In the genomic region with DNA sequence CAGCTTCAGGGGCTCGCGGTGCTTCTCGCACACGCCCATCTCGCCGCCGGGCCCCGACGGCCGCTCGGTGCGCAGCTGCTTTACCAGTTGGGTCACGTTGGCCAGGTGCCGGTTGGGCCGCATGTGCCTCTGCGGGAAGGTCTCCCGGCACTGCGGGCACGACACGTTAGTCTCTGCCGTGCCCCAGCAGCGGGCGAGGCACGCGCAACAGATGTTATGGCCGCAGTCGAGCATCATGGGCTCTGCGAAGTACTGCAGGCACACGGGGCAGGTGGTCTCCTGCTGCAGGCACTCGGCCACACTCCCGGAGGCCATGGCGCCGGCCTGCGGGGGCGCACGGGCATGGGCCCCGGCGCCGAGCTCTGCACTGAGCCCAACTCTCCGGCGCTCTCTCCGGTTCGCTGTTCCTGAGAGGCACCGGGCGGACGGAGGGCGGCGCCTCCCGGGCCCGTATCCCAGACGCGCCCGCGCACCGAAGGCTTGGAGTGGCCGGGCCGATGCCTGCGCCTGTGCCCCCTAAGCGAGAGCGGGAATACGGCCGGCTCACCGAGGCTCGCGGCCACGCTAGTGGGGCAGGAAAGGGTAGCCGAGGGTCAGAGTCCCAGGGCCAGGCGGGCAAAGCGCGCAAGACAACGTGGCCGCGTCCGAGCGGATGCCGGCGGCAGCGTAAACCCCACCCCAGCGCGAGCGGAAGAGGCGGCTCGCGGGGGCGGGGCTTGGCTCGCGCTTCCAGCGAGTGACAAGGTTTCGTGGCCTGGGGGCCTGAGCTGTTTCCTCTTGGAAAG, we compare ENCODE assay signal across 1 cellular context.
A peak's percentile ranks its signal among the peaks of the same experiment; 100 is the strongest.
TF ChIP-seq lines count a peak whose summit lies in the region.

A gene with protein sequence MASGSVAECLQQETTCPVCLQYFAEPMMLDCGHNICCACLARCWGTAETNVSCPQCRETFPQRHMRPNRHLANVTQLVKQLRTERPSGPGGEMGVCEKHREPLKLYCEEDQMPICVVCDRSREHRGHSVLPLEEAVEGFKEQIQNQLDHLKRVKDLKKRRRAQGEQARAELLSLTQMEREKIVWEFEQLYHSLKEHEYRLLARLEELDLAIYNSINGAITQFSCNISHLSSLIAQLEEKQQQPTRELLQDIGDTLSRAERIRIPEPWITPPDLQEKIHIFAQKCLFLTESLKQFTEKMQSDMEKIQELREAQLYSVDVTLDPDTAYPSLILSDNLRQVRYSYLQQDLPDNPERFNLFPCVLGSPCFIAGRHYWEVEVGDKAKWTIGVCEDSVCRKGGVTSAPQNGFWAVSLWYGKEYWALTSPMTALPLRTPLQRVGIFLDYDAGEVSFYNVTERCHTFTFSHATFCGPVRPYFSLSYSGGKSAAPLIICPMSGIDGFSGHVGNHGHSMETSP (minus strand): TSS at position 668 of the 785 bp plus-strand sequence. CDS start 353 bp downstream, at position 315.

TF ChIP-seq in HepG2, 621 proteins besides CTCF, POLR2A, EP300 and RAD21 (continued from another document and continues in another):
- TF ChIP-seq, protein P1, sequence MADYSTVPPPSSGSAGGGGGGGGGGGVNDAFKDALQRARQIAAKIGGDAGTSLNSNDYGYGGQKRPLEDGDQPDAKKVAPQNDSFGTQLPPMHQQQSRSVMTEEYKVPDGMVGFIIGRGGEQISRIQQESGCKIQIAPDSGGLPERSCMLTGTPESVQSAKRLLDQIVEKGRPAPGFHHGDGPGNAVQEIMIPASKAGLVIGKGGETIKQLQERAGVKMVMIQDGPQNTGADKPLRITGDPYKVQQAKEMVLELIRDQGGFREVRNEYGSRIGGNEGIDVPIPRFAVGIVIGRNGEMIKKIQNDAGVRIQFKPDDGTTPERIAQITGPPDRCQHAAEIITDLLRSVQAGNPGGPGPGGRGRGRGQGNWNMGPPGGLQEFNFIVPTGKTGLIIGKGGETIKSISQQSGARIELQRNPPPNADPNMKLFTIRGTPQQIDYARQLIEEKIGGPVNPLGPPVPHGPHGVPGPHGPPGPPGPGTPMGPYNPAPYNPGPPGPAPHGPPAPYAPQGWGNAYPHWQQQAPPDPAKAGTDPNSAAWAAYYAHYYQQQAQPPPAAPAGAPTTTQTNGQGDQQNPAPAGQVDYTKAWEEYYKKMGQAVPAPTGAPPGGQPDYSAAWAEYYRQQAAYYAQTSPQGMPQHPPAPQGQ (CRISPR knock-in tag; IDR thresholded peaks at IDR 0.05; ENCODE audit: borderline replicate concordance), result no peak
- TF ChIP-seq SOX6 (IDR thresholded peaks at IDR 0.05) (no peak), SOX6 (CRISPR knock-in tag; IDR thresholded peaks at IDR 0.05) (peak; percentile 77), ZNF549 (CRISPR knock-in tag; IDR thresholded peaks at IDR 0.05) (peak; percentile 58; the same call in 1 of the 2 replicates), ZNF776 (CRISPR knock-in tag; IDR thresholded peaks at IDR 0.05) (peak; percentile 99), ELF4 (CRISPR knock-in tag; IDR thresholded peaks at IDR 0.05; ENCODE audit: borderline replicate concordance) (no peak; the same call in 1 of the 2 replicates), NKX3-1 (CRISPR knock-in tag; IDR thresholded peaks at IDR 0.05) (peak; percentile 50; the same call in 1 of the 2 replicates), GATAD2A (CRISPR knock-in tag; IDR thresholded peaks at IDR 0.05) (peak; percentile 34; the same call in 1 of the 2 replicates), ZBTB7A (CRISPR knock-in tag; IDR thresholded peaks at IDR 0.05) (peak; percentile 63; the same call in 1 of the 2 replicates), ETV6 (CRISPR knock-in tag; conservative IDR thresholded peaks at IDR 0.05) (no peak; the same call in 1 of the 2 replicates), BHLHE40 (IDR thresholded peaks at IDR 0.05; ENCODE audit: low read length) (0 out of 2 replicates have a peak, but pooled peaks have one; percentile 20), FOSL1 (CRISPR knock-in tag; IDR thresholded peaks at IDR 0.05; ENCODE audit: borderline replicate concordance) (peak; percentile 47; the same call in 1 of the 2 replicates), ZC3H4 (CRISPR knock-in tag; IDR thresholded peaks at IDR 0.05; ENCODE audit: borderline replicate concordance) (peak; percentile 96), HHEX (CRISPR knock-in tag; IDR thresholded peaks at IDR 0.05) (no peak), ZNF883 (CRISPR knock-in tag; IDR thresholded peaks at IDR 0.05; ENCODE audit: not compliant biosample characterization) (peak; percentile 87), CREB1 (IDR thresholded peaks at IDR 0.05) (peak; percentile 52), CREB1 (CRISPR knock-in tag; IDR thresholded peaks at IDR 0.05) (no peak; the same call in 1 of the 2 replicates), ZNF468 (CRISPR knock-in tag; IDR thresholded peaks at IDR 0.05) (peak; percentile 79; the same call in 1 of the 2 replicates), ARID2 (CRISPR knock-in tag; IDR thresholded peaks at IDR 0.05; ENCODE audit: borderline replicate concordance) (0 out of 2 replicates have a peak, but pooled peaks have one; percentile 54), TOPORS (CRISPR knock-in tag; IDR thresholded peaks at IDR 0.05) (peak; percentile 61; the same call in 1 of the 2 replicates), FOXA1 (IDR thresholded peaks at IDR 0.05) (no peak), FOXA1 (CRISPR knock-in tag; IDR thresholded peaks at IDR 0.05) (peak; percentile 48; the same call in 1 of the 2 replicates), PCBP1 (IDR thresholded peaks at IDR 0.05; ENCODE audit: borderline replicate concordance, low read depth, low read length) (no peak; the same call in 1 of the 2 replicates), HNRNPLL (IDR thresholded peaks at IDR 0.05; ENCODE audit: low read depth, low read length, poor library complexity, severe bottlenecking) (peak; percentile 98), HMG20A (CRISPR knock-in tag; IDR thresholded peaks at IDR 0.05; ENCODE audit: borderline replicate concordance) (no peak; the same call in none of the 2 replicates), ZNF20 (CRISPR knock-in tag; IDR thresholded peaks at IDR 0.05) (peak; percentile 80), ELF3 (CRISPR knock-in tag; IDR thresholded peaks at IDR 0.05) (peak; percentile 94), ZNF317 (CRISPR knock-in tag; IDR thresholded peaks at IDR 0.05) (no peak; the same call in 1 of the 2 replicates), DR1 (CRISPR knock-in tag; IDR thresholded peaks at IDR 0.05) (peak; percentile 94), TOE1 (CRISPR knock-in tag; IDR thresholded peaks at IDR 0.05) (0 out of 2 replicates have a peak, but pooled peaks have one; percentile 24), ZNF232 (CRISPR knock-in tag; IDR thresholded peaks at IDR 0.05; ENCODE audit: borderline replicate concordance) (peak; percentile 93), ZNF598 (CRISPR knock-in tag; IDR thresholded peaks at IDR 0.05; ENCODE audit: borderline replicate concordance) (peak; percentile 92), AHR (CRISPR knock-in tag; IDR thresholded peaks at IDR 0.05) (peak; percentile 24; the same call in 1 of the 2 replicates), ZNF496 (CRISPR knock-in tag; IDR thresholded peaks at IDR 0.05; ENCODE audit: insufficient replicate concordance) (no peak), RCOR2 (CRISPR knock-in tag; IDR thresholded peaks at IDR 0.05) (no peak), ZNF274 (CRISPR knock-in tag; IDR thresholded peaks at IDR 0.05) (0 out of 2 replicates have a peak, but pooled peaks have one; percentile 70)
- TF ChIP-seq, protein P2, sequence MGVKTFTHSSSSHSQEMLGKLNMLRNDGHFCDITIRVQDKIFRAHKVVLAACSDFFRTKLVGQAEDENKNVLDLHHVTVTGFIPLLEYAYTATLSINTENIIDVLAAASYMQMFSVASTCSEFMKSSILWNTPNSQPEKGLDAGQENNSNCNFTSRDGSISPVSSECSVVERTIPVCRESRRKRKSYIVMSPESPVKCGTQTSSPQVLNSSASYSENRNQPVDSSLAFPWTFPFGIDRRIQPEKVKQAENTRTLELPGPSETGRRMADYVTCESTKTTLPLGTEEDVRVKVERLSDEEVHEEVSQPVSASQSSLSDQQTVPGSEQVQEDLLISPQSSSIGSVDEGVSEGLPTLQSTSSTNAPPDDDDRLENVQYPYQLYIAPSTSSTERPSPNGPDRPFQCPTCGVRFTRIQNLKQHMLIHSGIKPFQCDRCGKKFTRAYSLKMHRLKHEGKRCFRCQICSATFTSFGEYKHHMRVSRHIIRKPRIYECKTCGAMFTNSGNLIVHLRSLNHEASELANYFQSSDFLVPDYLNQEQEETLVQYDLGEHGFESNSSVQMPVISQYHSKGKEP (CRISPR knock-in tag; IDR thresholded peaks at IDR 0.05), result peak; percentile 93; the same call in 1 of the 2 replicates
- TF ChIP-seq, protein P3, sequence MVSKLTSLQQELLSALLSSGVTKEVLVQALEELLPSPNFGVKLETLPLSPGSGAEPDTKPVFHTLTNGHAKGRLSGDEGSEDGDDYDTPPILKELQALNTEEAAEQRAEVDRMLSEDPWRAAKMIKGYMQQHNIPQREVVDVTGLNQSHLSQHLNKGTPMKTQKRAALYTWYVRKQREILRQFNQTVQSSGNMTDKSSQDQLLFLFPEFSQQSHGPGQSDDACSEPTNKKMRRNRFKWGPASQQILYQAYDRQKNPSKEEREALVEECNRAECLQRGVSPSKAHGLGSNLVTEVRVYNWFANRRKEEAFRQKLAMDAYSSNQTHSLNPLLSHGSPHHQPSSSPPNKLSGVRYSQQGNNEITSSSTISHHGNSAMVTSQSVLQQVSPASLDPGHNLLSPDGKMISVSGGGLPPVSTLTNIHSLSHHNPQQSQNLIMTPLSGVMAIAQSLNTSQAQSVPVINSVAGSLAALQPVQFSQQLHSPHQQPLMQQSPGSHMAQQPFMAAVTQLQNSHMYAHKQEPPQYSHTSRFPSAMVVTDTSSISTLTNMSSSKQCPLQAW (CRISPR knock-in tag; IDR thresholded peaks at IDR 0.05), result peak; percentile 81
- TF ChIP-seq, protein P4, sequence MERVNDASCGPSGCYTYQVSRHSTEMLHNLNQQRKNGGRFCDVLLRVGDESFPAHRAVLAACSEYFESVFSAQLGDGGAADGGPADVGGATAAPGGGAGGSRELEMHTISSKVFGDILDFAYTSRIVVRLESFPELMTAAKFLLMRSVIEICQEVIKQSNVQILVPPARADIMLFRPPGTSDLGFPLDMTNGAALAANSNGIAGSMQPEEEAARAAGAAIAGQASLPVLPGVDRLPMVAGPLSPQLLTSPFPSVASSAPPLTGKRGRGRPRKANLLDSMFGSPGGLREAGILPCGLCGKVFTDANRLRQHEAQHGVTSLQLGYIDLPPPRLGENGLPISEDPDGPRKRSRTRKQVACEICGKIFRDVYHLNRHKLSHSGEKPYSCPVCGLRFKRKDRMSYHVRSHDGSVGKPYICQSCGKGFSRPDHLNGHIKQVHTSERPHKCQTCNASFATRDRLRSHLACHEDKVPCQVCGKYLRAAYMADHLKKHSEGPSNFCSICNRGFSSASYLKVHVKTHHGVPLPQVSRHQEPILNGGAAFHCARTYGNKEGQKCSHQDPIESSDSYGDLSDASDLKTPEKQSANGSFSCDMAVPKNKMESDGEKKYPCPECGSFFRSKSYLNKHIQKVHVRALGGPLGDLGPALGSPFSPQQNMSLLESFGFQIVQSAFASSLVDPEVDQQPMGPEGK (CRISPR knock-in tag; IDR thresholded peaks at IDR 0.05), result peak; percentile 90
- TF ChIP-seq, protein P5, sequence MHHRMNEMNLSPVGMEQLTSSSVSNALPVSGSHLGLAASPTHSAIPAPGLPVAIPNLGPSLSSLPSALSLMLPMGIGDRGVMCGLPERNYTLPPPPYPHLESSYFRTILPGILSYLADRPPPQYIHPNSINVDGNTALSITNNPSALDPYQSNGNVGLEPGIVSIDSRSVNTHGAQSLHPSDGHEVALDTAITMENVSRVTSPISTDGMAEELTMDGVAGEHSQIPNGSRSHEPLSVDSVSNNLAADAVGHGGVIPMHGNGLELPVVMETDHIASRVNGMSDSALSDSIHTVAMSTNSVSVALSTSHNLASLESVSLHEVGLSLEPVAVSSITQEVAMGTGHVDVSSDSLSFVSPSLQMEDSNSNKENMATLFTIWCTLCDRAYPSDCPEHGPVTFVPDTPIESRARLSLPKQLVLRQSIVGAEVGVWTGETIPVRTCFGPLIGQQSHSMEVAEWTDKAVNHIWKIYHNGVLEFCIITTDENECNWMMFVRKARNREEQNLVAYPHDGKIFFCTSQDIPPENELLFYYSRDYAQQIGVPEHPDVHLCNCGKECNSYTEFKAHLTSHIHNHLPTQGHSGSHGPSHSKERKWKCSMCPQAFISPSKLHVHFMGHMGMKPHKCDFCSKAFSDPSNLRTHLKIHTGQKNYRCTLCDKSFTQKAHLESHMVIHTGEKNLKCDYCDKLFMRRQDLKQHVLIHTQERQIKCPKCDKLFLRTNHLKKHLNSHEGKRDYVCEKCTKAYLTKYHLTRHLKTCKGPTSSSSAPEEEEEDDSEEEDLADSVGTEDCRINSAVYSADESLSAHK (CRISPR knock-in tag; IDR thresholded peaks at IDR 0.05; ENCODE audit: borderline replicate concordance), result peak; percentile 14; the same call in 1 of the 2 replicates
- TF ChIP-seq, protein P6, sequence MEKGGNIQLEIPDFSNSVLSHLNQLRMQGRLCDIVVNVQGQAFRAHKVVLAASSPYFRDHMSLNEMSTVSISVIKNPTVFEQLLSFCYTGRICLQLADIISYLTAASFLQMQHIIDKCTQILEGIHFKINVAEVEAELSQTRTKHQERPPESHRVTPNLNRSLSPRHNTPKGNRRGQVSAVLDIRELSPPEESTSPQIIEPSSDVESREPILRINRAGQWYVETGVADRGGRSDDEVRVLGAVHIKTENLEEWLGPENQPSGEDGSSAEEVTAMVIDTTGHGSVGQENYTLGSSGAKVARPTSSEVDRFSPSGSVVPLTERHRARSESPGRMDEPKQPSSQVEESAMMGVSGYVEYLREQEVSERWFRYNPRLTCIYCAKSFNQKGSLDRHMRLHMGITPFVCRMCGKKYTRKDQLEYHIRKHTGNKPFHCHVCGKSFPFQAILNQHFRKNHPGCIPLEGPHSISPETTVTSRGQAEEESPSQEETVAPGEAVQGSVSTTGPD (CRISPR knock-in tag; IDR thresholded peaks at IDR 0.05), result no peak
- TF ChIP-seq, protein P7, sequence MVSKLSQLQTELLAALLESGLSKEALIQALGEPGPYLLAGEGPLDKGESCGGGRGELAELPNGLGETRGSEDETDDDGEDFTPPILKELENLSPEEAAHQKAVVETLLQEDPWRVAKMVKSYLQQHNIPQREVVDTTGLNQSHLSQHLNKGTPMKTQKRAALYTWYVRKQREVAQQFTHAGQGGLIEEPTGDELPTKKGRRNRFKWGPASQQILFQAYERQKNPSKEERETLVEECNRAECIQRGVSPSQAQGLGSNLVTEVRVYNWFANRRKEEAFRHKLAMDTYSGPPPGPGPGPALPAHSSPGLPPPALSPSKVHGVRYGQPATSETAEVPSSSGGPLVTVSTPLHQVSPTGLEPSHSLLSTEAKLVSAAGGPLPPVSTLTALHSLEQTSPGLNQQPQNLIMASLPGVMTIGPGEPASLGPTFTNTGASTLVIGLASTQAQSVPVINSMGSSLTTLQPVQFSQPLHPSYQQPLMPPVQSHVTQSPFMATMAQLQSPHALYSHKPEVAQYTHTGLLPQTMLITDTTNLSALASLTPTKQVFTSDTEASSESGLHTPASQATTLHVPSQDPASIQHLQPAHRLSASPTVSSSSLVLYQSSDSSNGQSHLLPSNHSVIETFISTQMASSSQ (IDR thresholded peaks at IDR 0.05; ENCODE audit: low read depth), result no peak
- TF ChIP-seq, protein P7 (CRISPR knock-in tag; IDR thresholded peaks at IDR 0.05; ENCODE audit: borderline replicate concordance), result peak; percentile 56
